Comparison of ENCODE assay signal across 8 cellular contexts in the genomic region with DNA sequence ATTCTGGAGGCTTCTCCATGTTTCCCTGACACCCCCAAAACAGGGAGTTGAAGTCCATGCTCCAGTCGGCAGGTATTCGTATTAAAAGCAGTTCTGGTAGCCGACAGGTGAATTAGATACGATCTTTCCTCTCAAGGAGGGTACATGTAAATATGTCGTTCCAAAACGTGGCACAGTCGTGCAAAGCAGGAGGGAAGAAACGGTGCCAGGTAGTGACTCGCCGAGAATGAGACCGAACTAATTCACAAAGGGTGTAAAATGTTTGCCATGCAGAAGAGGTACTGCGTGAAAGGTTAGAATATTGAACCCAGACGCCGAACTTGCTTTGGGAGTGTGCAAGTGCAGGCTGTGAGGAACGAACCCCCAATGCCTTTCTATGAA. TPM values are rescaled to one million over a fixed set of nuclear protein-coding genes. Genes with fewer than 3 reads are reported as not detected.
DNase-seq lines count a peak whose midpoint lies in the region; FAIRE-seq and TF ChIP-seq lines count a peak whose summit lies in the region.

No MANE protein-coding gene starts in this region.

- peak; percentile 16 for FAIRE-seq in GM12891 (lab: Jason Lieb, UNC)

- TF ChIP-seq EP300 in ovary (IDR thresholded peaks at IDR 0.05), result no peak

- H3K4me3 ChIP-seq in PC-9 (peak overlapping the region; percentile 98), esophagus (ENCODE audit: low read depth in 1 of 2, low read length in 2 of 2) (peak overlapping the region; percentile 72 to 94), ovary (peak overlapping the region; percentile 100)

- TSS peak; percentile 55 for BruUV-seq in PC-9 (replicated peaks; lab: Mats Ljungman, UMichigan)

- H2AFZ ChIP-seq in PC-9, result peak overlapping the region; percentile 98

- H3K9me3 ChIP-seq in PC-9 (ENCODE audit: insufficient read depth, low read depth) (peaks cover 10% of the 10 kb centered on the region), esophagus (ENCODE audit: control insufficient read depth in 2 of 2, insufficient read depth in 1 of 2, low read depth in 1 of 2, low read length in 1 of 2) (no peaks in the 10 kb centered on the region), ovary (no peaks in the 10 kb centered on the region)

- peaks cover 39% of the 10 kb centered on the region for H3K79me2 ChIP-seq in PC-9 (ENCODE audit: low read depth)

- POLR2A ChIA-PET in PC-9 (lab: Charles Lee; ENCODE audit: unreplicated experiment), result no interaction called here

- peaks cover 25% of the 10 kb centered on the region for H3K36me3 ChIP-seq in PC-9 (ENCODE audit: low read depth)
- peaks cover 1 to 4% of the 10 kb centered on the region in 2 donors for H3K36me3 ChIP-seq in esophagus (ENCODE audit: control insufficient read depth in 2 of 2, insufficient read depth in 2 of 2, low read length in 1 of 2)
- H3K36me3 ChIP-seq in ovary, result no peaks in the 10 kb centered on the region

- H3K27ac ChIP-seq in PC-9 (peak overlapping the region; percentile 76), esophagus (ENCODE audit: low read depth in 2 of 2, low read length in 1 of 2) (peak overlapping the region; percentile 92 to 94), ovary (peak overlapping the region; percentile 64 to 85)

- peak overlapping the region; percentile 85 for H3K4me2 ChIP-seq in PC-9

- 1% methylated on average over 15 of the region's 15 CpGs for WGBS in esophagus, 2 donors
- WGBS in ovary, 3 donors, result 0 to 1% (median 0%) methylated on average over 15 of the region's 15 CpGs

- TF ChIP-seq POLR2A in GM12891 (IDR thresholded peaks at IDR 0.05; ENCODE audit: low read depth, low read length) (no peak), ovary (IDR thresholded peaks at IDR 0.05) (no peak)

- DNase-seq in GM12891 (ENCODE audit: insufficient read length, low spot score) (no peak), PC-9 (no peak), ovary (no peak), DMS114 treated with DMSO at 0.1 percent for 48 hours (lab: John Stamatoyannopoulos, UW; ENCODE audit: unreplicated experiment) (no peak), NCI-H748 (lab: John Stamatoyannopoulos, UW; ENCODE audit: unreplicated experiment) (no peak), DMS79 (lab: John Stamatoyannopoulos, UW) (no peak), iPS-NIHi7 (ENCODE audit: extremely low spot score) (no peak)

- no peaks in the 10 kb centered on the region for H4K20me1 ChIP-seq in PC-9 (ENCODE audit: insufficient read depth)

- CTCF ChIA-PET in PC-9 (lab: Charles Lee), result no interaction called here

- intact Hi-C loops in PC-9 (cut with micrococcal nuclease; ENCODE audit: unreplicated experiment) (no loop called here), ovary (cut with DNase I) (no loop called here)

- H3F3A ChIP-seq in PC-9 (ENCODE audit: insufficient read depth, low read depth), result peaks cover 3% of the 10 kb centered on the region; the same call in 1 of the 2 replicates

- no peak for TF ChIP-seq CTCF in PC-9 (conservative IDR thresholded peaks at IDR 0.05)
- no peak for TF ChIP-seq CTCF in ovary (IDR thresholded peaks at IDR 0.05)

- no peaks in the 10 kb centered on the region for H3K9me2 ChIP-seq in PC-9 (ENCODE audit: insufficient read depth)

- H3K27me3 ChIP-seq in PC-9 (ENCODE audit: insufficient read depth, low read depth), result no peaks in the 10 kb centered on the region
- H3K27me3 ChIP-seq in esophagus (ENCODE audit: control insufficient read depth in 1 of 2, insufficient read depth in 2 of 2, low read length in 2 of 2), result no peaks in the 10 kb centered on the region
- no peaks in the 10 kb centered on the region for H3K27me3 ChIP-seq in ovary

- H3K4me1 ChIP-seq in PC-9 (replicated peaks; ENCODE audit: insufficient read depth), result peaks cover 12% of the 10 kb centered on the region
- H3K4me1 ChIP-seq in esophagus (ENCODE audit: control insufficient read depth in 2 of 2, insufficient read depth in 2 of 2, low read length in 1 of 2), result peaks cover 0 to 2% of the 10 kb centered on the region in 2 donors
- H3K4me1 ChIP-seq in ovary (ENCODE audit: insufficient read depth), result peaks cover 2% of the 10 kb centered on the region

TF ChIP-seq in GM12891, 5 proteins besides CTCF, POLR2A, EP300 and RAD21:
- TF ChIP-seq POLR2AphosphoS5 (IDR thresholded peaks at IDR 0.05; ENCODE audit: low read depth, low read length), result no peak
- no peak for TF ChIP-seq TAF1 (IDR thresholded peaks at IDR 0.05; ENCODE audit: low read depth, low read length)
- no peak for TF ChIP-seq SPI1 (IDR thresholded peaks at IDR 0.05; ENCODE audit: low read depth, low read length)
- TF ChIP-seq POU2F2 (IDR thresholded peaks at IDR 0.05; ENCODE audit: low read depth, low read length), result no peak
- no peak for TF ChIP-seq PAX5 (IDR thresholded peaks at IDR 0.05; ENCODE audit: insufficient read depth, low read length, severe bottlenecking)

RNA-seq across cellular contexts. Expression of a gene that starts 0.5 kb away (rescaled TPM):
- 21.2 TPM for polyA plus RNA-seq in GM12891 (2012; ENCODE audit: low read depth, missing spikeins)
- total RNA-seq in PC-9 (2021) (12.8 and 21.7 TPM in 2 replicates), ovary (10 to 100 TPM; 18.5 to 29.0 (median 23.8) TPM)
- polyA plus RNA-seq in esophagus (10 to 100 TPM in 1 of 2 donors, 1 to 10 TPM in 1; 8.2 to 14.6 TPM), ovary (10 to 100 TPM; 17.0 to 17.3 TPM)

RNA-seq across cellular contexts. Expression of a gene that starts 37.0 kb away (rescaled TPM):
- polyA plus RNA-seq in GM12891 (2012; ENCODE audit: low read depth, missing spikeins), result not detected
- total RNA-seq in PC-9 (2021), result 1.1 and 1.2 TPM in 2 replicates
- not detected for polyA plus RNA-seq in esophagus
- not detected for total RNA-seq in ovary
- not detected for polyA plus RNA-seq in ovary

RNA-seq across cellular contexts. Expression of a gene that starts 55.6 kb away (rescaled TPM):
- polyA plus RNA-seq in GM12891 (2012; ENCODE audit: low read depth, missing spikeins), result not detected
- not detected in 2 replicates for total RNA-seq in PC-9 (2021)
- polyA plus RNA-seq in esophagus, result under 1 TPM; 0.02 to 0.04 TPM
- 1 to 10 TPM in 4 of 7 donors, under 1 TPM in 3; 0.11 to 1.6 (median 1.2) TPM for total RNA-seq in ovary
- under 1 TPM; 0.56 to 1.00 TPM for polyA plus RNA-seq in ovary
